ENCODE assay signal across 8 cellular contexts in genomic region chr1:35268282-35269189, GRCh38.
A peak's percentile ranks its signal among the peaks of the same experiment; 100 is the strongest.
DNase-seq lines count a peak whose midpoint lies in the region; ATAC-seq, FAIRE-seq and TF ChIP-seq lines count a peak whose summit lies in the region.

Gene ZMYM4 (plus strand): TSS chr1:35268709. CDS start chr1:35269047, 338 bp downstream.

- H3K4me3 ChIP-seq in AG04449 (ENCODE audit: low read depth, low read length): peak within 1 kb of the TSS; percentile 86

- POLR2A ChIA-PET in AG04449 (lab: Yijun Ruan, JAX): interaction anchor here (0.8 to 1.0 kb wide), 3 partner anchors 46 to 102 kb away, joined by 3 to 4 read pairs (median 4); partner anchors contain the start of gene SFPQ

- peaks cover 29% of the 10 kb centered on the region for H3K4me1 Mint-ChIP-seq in central memory CD8-positive, alpha-beta T cell

- CTCF ChIA-PET in AG04449 (lab: Yijun Ruan, JAX): interaction anchor here (1.3 kb wide), 1 partner anchor 67 kb away, joined by 3 read pairs; no protein-coding TSS in a partner anchor

- H3K27me3 Mint-ChIP-seq in central memory CD8-positive, alpha-beta T cell: peaks cover 24% of the 10 kb centered on the region

- H3K36me3 Mint-ChIP-seq in central memory CD8-positive, alpha-beta T cell (ENCODE audit: insufficient read depth): peaks cover 8% of the 10 kb centered on the region

- FAIRE-seq in islet of Langerhans (lab: Jason Lieb, UNC): peak; percentile 74

- no peaks in the 10 kb centered on the region for H3K9me3 Mint-ChIP-seq in central memory CD8-positive, alpha-beta T cell

- peak within 1 kb of the TSS; percentile 84 for H3K4me3 Mint-ChIP-seq in central memory CD8-positive, alpha-beta T cell

- TF ChIP-seq CTCF in AG04449 (IDR thresholded peaks at IDR 0.05; ENCODE audit: insufficient read depth, low read length, missing control alignments): no peak

- peak; percentile 69 for ATAC-seq in GM18873 (IDR thresholded peaks at IDR 0.05; ENCODE audit: low FRiP score, unreplicated experiment)
- ATAC-seq in HG03159 (IDR thresholded peaks at IDR 0.05; ENCODE audit: unreplicated experiment): peak; percentile 89
- peak; percentile 92 for ATAC-seq in central memory CD8-positive, alpha-beta T cell (replicated peaks; ENCODE audit: extremely low read depth, poor library complexity, severe bottlenecking)

- DNase-seq in AG04449 (ENCODE audit: low read depth, low spot score) (peak; percentile 95), NCI-H226 (peak; percentile 96)
- DNase-seq in activated CD4-positive, CD25-positive, alpha-beta regulatory T cell treated with anti-CD3 and anti-CD28 coated beads, Interleukin-2, amount 50 U/mL, for 16 hours (ENCODE audit: low read depth, low spot score): peak; percentile 73
- peak; percentile 65 to 84 for DNase-seq in central memory CD8-positive, alpha-beta T cell (ENCODE audit: low spot score in 2 of 2)
- peak; percentile 84 for DNase-seq in stimulated activated CD4-positive, alpha-beta T cell treated with anti-CD3 and anti-CD28 coated beads, Interleukin-12 subunit alpha, Interleukin-12 subunit beta, amount 100 ng/mL, for 4 hours

- peak within 1 kb of the TSS; percentile 83 for H3K27ac Mint-ChIP-seq in central memory CD8-positive, alpha-beta T cell (ENCODE audit: low read depth)

Comparison
In these comparisons a context has a peak if more than half of its experiments do, and no peak if none do; other contexts are left out.
1. Peak in every context shown above with its lines: DNase-seq, ATAC-seq and H3K4me3 ChIP-seq.